19 cellular contexts compared by ENCODE assay signal in genomic region chr14:55316528-55316927, GRCh38. TPM values are rescaled to one million over a fixed set of nuclear protein-coding genes. Genes with fewer than 3 reads are reported as not detected.
DNase-seq lines count a peak whose midpoint lies in the region; ATAC-seq and TF ChIP-seq lines count a peak whose summit lies in the region.
"Had no signal": no experiment of that assay in that cellular context is flagged by ENCODE, and none has a peak within 500 bp of the region (broad histone marks: within the 10 kb centered on the region; RNA-seq: fewer than 3 reads in every experiment).

No MANE protein-coding gene starts in this region.

- H3K4me1 Mint-ChIP-seq in mesothelial cell of epicardium, result peaks cover 6% of the 10 kb centered on the region
- peaks cover 6% of the 10 kb centered on the region for H3K4me1 Mint-ChIP-seq in stimulated activated naive CD8-positive, alpha-beta T cell treated with anti-CD3 and anti-CD28 coated beads, Interleukin-15, amount 100 ng/mL, for 72 hours

- TF ChIP-seq CTCF in epithelial cell of proximal tubule (conservative IDR thresholded peaks at IDR 0.05; ENCODE audit: low read depth, low read length), result no peak
- TF ChIP-seq CTCF in mesothelial cell of epicardium (IDR thresholded peaks at IDR 0.05; ENCODE audit: unreplicated experiment), result no peak
- TF ChIP-seq CTCF in testis (IDR thresholded peaks at IDR 0.05), result no peak

- peaks cover 23% of the 10 kb centered on the region for H3K9me3 Mint-ChIP-seq in mesothelial cell of epicardium
- peaks cover 21 to 24% of the 10 kb centered on the region in 2 donors for H3K9me3 Mint-ChIP-seq in stimulated activated naive CD8-positive, alpha-beta T cell treated with anti-CD3 and anti-CD28 coated beads, Interleukin-15, amount 100 ng/mL, for 72 hours

- intact Hi-C loops in testis (cut with DNase I; ENCODE audit: low total_unique reads), result no loop called here

- peaks cover 40% of the 10 kb centered on the region for H3K36me3 Mint-ChIP-seq in mesothelial cell of epicardium

- no peak for ATAC-seq in stimulated activated naive CD8-positive, alpha-beta T cell treated with anti-CD3 and anti-CD28 coated beads, Interleukin-15, amount 100 ng/mL, for 72 hours
- ATAC-seq: activated CD8-positive, alpha-beta T cell treated with anti-CD3 and anti-CD28 coated beads for 36 hours; SK-N-SH treated with all-trans-retinoic acid at 6 μM for 48 hours; stimulated activated naive B cell treated with anti-CD40 and anti-IgM and Interleukin-4, amounts not matched to agents 10 μg/mL and 1 μg/mL and 100 μg/mL, for 72 hours had no signal

- no peaks in the 10 kb centered on the region for H3K9me3 ChIP-seq in testis

- no peak overlapping the region for H3K4me3 Mint-ChIP-seq in mesothelial cell of epicardium
- no peak overlapping the region for H3K4me3 Mint-ChIP-seq in stimulated activated naive CD8-positive, alpha-beta T cell treated with anti-CD3 and anti-CD28 coated beads, Interleukin-15, amount 100 ng/mL, for 72 hours
- H3K4me3 Mint-ChIP-seq: activated CD8-positive, alpha-beta T cell treated with anti-CD3 and anti-CD28 coated beads for 36 hours; stimulated activated naive B cell treated with anti-CD40 and anti-IgM and Interleukin-4, amounts not matched to agents 10 μg/mL and 1 μg/mL and 100 μg/mL, for 72 hours had no signal

- H3K4me1 ChIP-seq in testis, result peaks cover 9% of the 10 kb centered on the region

- no peaks in the 10 kb centered on the region for H3K27me3 ChIP-seq in testis

- DNase-seq in LoVo (ENCODE audit: low spot score) (peak; percentile 82), epithelial cell of proximal tubule (ENCODE audit: low read depth) (peak; percentile 61), mesothelial cell of epicardium (ENCODE audit: low spot score in 2 of 2, unreplicated experiment in 2 of 2) (no peak), testis (no peak), islet precursor cell (no peak)
- no peak for DNase-seq in activated effector memory CD4-positive, alpha-beta T cell treated with anti-CD3 and anti-CD28 coated beads, Interleukin-2, amount 50 U/mL, for 16 hours
- DNase-seq in stimulated activated naive CD8-positive, alpha-beta T cell treated with anti-CD3 and anti-CD28 coated beads, Interleukin-15, amount 100 ng/mL, for 72 hours, result no peak
- DNase-seq: activated CD4-positive, CD25-positive, alpha-beta regulatory T cell; activated CD8-positive, alpha-beta T cell treated with anti-CD3 and anti-CD28 coated beads for 36 hours; activated naive CD4-positive, alpha-beta T cell; activated T-cell treated with anti-CD3 and anti-CD28 coated beads, Interleukin-2, amount 50 U/mL, for 1 hour; DMS79 treated with DMSO at 0.1 percent for 48 hours; Kasumi-1; NCI-H1092 treated with DMSO at 0.1 percent for 48 hours; NCI-H2081 treated with DMSO at 0.1 percent for 48 hours; NCI-H446 treated with DMSO at 0.1 percent for 48 hours; stimulated activated naive B cell treated with anti-CD40 and anti-IgM and Interleukin-4, amounts not matched to agents 10 μg/mL and 1 μg/mL and 100 μg/mL, for 72 hours had no signal

- H3K4me3 ChIP-seq in epithelial cell of proximal tubule (ENCODE audit: low read depth, low read length), result no peak overlapping the region
- no peak overlapping the region for H3K4me3 ChIP-seq in testis

- H3K36me3 ChIP-seq in testis (ENCODE audit: low read depth, missing control alignments), result no peaks in the 10 kb centered on the region

- H3K27ac Mint-ChIP-seq in mesothelial cell of epicardium, result peak overlapping the region; percentile 85
- no peak overlapping the region for H3K27ac Mint-ChIP-seq in stimulated activated naive CD8-positive, alpha-beta T cell treated with anti-CD3 and anti-CD28 coated beads, Interleukin-15, amount 100 ng/mL, for 72 hours
- H3K27ac Mint-ChIP-seq: stimulated activated naive B cell treated with anti-CD40 and anti-IgM and Interleukin-4, amounts not matched to agents 10 μg/mL and 1 μg/mL and 100 μg/mL, for 72 hours had no signal

- H3K27me3 Mint-ChIP-seq in mesothelial cell of epicardium (ENCODE audit: low read depth), result no peaks in the 10 kb centered on the region
- no peaks in the 10 kb centered on the region for H3K27me3 Mint-ChIP-seq in stimulated activated naive CD8-positive, alpha-beta T cell treated with anti-CD3 and anti-CD28 coated beads, Interleukin-15, amount 100 ng/mL, for 72 hours
- H3K27me3 Mint-ChIP-seq: activated CD8-positive, alpha-beta T cell treated with anti-CD3 and anti-CD28 coated beads for 36 hours; stimulated activated naive B cell treated with anti-CD40 and anti-IgM and Interleukin-4, amounts not matched to agents 10 μg/mL and 1 μg/mL and 100 μg/mL, for 72 hours had no signal

- H3K27ac ChIP-seq in testis, result peak overlapping the region; percentile 19 to 35
- H3K27ac ChIP-seq: epithelial cell of prostate had no signal

- no peak for TF ChIP-seq POLR2A in testis (IDR thresholded peaks at IDR 0.05)

- 68 to 80% methylated on average over 4 of the region's 4 CpGs for WGBS in testis, 2 donors

RNA-seq across cellular contexts. Expression of gene FBXO34, which starts 45.3 kb away (rescaled TPM):
- total RNA-seq in epithelial cell of proximal tubule (14.8 and 21.3 TPM in 2 replicates), mesothelial cell of epicardium (35.9 to 38.7 TPM (median 38.0 TPM) in 3 replicates), testis (10 to 100 TPM; 84.4 to 91.7 TPM)
- 62.1 TPM for polyA plus RNA-seq in testis (ENCODE audit: insufficient read depth, low read depth, low replicate concordance)

Comparison
In these comparisons a context has a peak if more than half of its experiments do, and no peak if none do; other contexts are left out.
1. DNase-seq: peak in LoVo (single experiment) and epithelial cell of proximal tubule (single experiment); none in mesothelial cell of epicardium (0 of 2), testis (single experiment), activated effector memory CD4-positive, alpha-beta T cell treated with anti-CD3 and anti-CD28 coated beads, Interleukin-2, amount 50 U/mL, for 16 hours (single experiment), stimulated activated naive CD8-positive, alpha-beta T cell treated with anti-CD3 and anti-CD28 coated beads, Interleukin-15, amount 100 ng/mL, for 72 hours (0 of 2) and islet precursor cell (single experiment).